ENCODE assay signal across 23 cellular contexts in the genomic region with DNA sequence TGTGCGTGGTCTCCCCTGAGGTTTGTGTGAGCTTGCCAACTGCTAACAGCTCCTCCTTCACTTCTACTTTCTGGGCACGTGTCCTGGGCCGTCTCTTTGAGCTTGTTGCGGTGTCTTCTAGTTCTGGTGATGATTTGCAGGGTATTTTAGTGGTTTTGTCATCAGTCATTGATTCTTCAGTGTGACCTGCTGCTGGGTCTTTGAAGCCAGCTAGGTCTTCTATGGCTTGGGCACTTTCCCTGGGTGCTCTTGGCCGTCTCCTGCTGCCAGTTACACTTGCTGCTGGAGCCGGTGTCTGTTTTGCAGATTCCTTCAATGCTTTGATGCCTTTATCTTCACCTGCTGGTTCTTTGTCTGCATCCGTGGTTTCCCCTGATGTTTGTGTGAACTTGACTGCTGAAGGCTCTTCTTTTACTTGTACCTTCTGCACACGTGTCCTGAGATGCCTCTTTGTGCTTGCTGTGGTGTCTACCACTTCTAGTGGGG. TPM values are rescaled to one million over a fixed set of nuclear protein-coding genes. Genes with fewer than 3 reads are reported as not detected.
DNase-seq lines count a peak whose midpoint lies in the region; ATAC-seq and TF ChIP-seq lines count a peak whose summit lies in the region.
"Had no signal": no experiment of that assay in that cellular context is flagged by ENCODE, and none has a peak within 500 bp of the region (broad histone marks: within the 10 kb centered on the region; RNA-seq: fewer than 3 reads in every experiment).

No MANE protein-coding gene starts in this region.

- CTCF ChIA-PET in activated CD4-positive, alpha-beta T cell treated with anti-CD3 and anti-CD28 coated beads for 36 hours (lab: Charles Lee), result interaction anchor here (0.5 to 1.8 kb wide), 7 partner anchors 13 to 70 kb away, joined by 3 to 6 read pairs (median 3); no protein-coding TSS in a partner anchor
- CTCF ChIA-PET in OCI-LY7 (lab: Charles Lee; ENCODE audit: unreplicated experiment), result no interaction called here

- no peak overlapping the region for H3K4me3 ChIP-seq in DND-41 (ENCODE audit: low read depth in 1 of 2, low read length in 2 of 2)
- no peak overlapping the region for H3K4me3 ChIP-seq in effector memory CD4-positive, alpha-beta T cell (ENCODE audit: insufficient read depth, low read depth, low read length, poor library complexity, severe bottlenecking)
- H3K4me3 ChIP-seq in OCI-LY7 (ENCODE audit: low read depth, low read length, poor library complexity, severe bottlenecking), result no peak overlapping the region
- H3K4me3 ChIP-seq: GM12878, left lung, skin epidermis had no signal

- peaks cover 15% of the 10 kb centered on the region for H3K4me1 Mint-ChIP-seq in activated CD4-positive, alpha-beta T cell treated with anti-CD3 and anti-CD28 coated beads for 36 hours
- H3K4me1 Mint-ChIP-seq: endodermal cell, neural crest cell, WTC11 had no signal

- H3K27me3 ChIP-seq in DND-41 (ENCODE audit: insufficient read depth, low read length, poor library complexity), result no peaks in the 10 kb centered on the region
- no peaks in the 10 kb centered on the region for H3K27me3 ChIP-seq in effector memory CD4-positive, alpha-beta T cell (replicated peaks; ENCODE audit: control insufficient read depth, insufficient read depth, low read length, poor library complexity, severe bottlenecking)
- H3K27me3 ChIP-seq: left lung had no signal

- no peak overlapping the region for H3K27ac ChIP-seq in DND-41 (ENCODE audit: low read length)
- peak overlapping the region; percentile 8 for H3K27ac ChIP-seq in effector memory CD4-positive, alpha-beta T cell (ENCODE audit: insufficient read depth, low read length, poor library complexity, severe bottlenecking)
- no peak overlapping the region for H3K27ac ChIP-seq in OCI-LY7 (ENCODE audit: low read depth, low read length, poor library complexity, severe bottlenecking)
- H3K27ac ChIP-seq: left lung had no signal

- TF ChIP-seq CTCF in DND-41 (IDR thresholded peaks at IDR 0.05; ENCODE audit: borderline replicate concordance, extremely low read depth, low read length, poor library complexity, severe bottlenecking) (no peak), OCI-LY7 (conservative IDR thresholded peaks at IDR 0.05; ENCODE audit: low read length) (no peak)

- no peak overlapping the region for H3K4me3 Mint-ChIP-seq in activated CD4-positive, alpha-beta T cell treated with anti-CD3 and anti-CD28 coated beads for 36 hours
- H3K4me3 Mint-ChIP-seq: endodermal cell, neural crest cell, WTC11 had no signal

- peak; percentile 43 for ATAC-seq in activated CD4-positive, alpha-beta T cell treated with anti-CD3 and anti-CD28 coated beads for 36 hours
- 0 out of 3 replicates have a peak, but pooled peaks have one; percentile 20 for ATAC-seq in DND-41 (ENCODE audit: insufficient read depth, low read depth)
- ATAC-seq: GM12878, WTC11 had no signal

- H3K79me2 ChIP-seq in DND-41 (ENCODE audit: insufficient read depth, low read length) (peaks cover 54% of the 10 kb centered on the region), OCI-LY7 (ENCODE audit: insufficient read depth, low read depth, low read length) (no peaks in the 10 kb centered on the region)

- H3K36me3 Mint-ChIP-seq in activated CD4-positive, alpha-beta T cell treated with anti-CD3 and anti-CD28 coated beads for 36 hours (ENCODE audit: low read depth), result peaks cover 45% of the 10 kb centered on the region

- peak; percentile 27 for DNase-seq in activated CD4-positive, alpha-beta T cell treated with anti-CD3 and anti-CD28 coated beads for 36 hours
- DNase-seq in activated CD4-positive, alpha-beta T cell treated with anti-CD3 and anti-CD28 coated beads, Interleukin-2, amount 50 U/mL, for 4 hours, result no peak
- DNase-seq in DND-41 (no peak), HT-29 (ENCODE audit: low spot score) (no peak), OCI-LY7 (ENCODE audit: low spot score) (no peak)
- DNase-seq in activated CD8-positive, alpha-beta memory T cell treated with anti-CD3 and anti-CD28 coated beads, Interleukin-2, amount 50 U/mL, for 48 hours, result peak; percentile 55
- DNase-seq in effector memory CD4-positive, alpha-beta T cell, result no peak
- DNase-seq in stimulated activated CD4-positive, alpha-beta T cell treated with anti-CD3 and anti-CD28 coated beads, Interleukin-1b, Interleukin-23, amount 100 ng/mL, for 48 hours, result no peak
- DNase-seq: 8988T; aorta; H7; midbrain; NCI-H146; NCI-H748 treated with DMSO at 0.1 percent for 48 hours; OCI-M1; SHP77; stimulated activated CD4-positive, alpha-beta T cell treated with anti-CD3 and anti-CD28 coated beads, Interleukin-2, amount 100 ng/mL, for 48 hours had no signal

- H3K4me2 ChIP-seq in DND-41 (ENCODE audit: insufficient read depth, low read length) (no peak overlapping the region), OCI-LY7 (ENCODE audit: low read length) (no peak overlapping the region)

- H3K9me3 Mint-ChIP-seq in activated CD4-positive, alpha-beta T cell treated with anti-CD3 and anti-CD28 coated beads for 36 hours (ENCODE audit: low read depth), result no peaks in the 10 kb centered on the region
- H3K9me3 Mint-ChIP-seq: endodermal cell, neural crest cell, WTC11 had no signal

- H2AFZ ChIP-seq in DND-41 (ENCODE audit: low read depth, low read length) (no peak overlapping the region), OCI-LY7 (ENCODE audit: low read length) (no peak overlapping the region)

- H3K27me3 Mint-ChIP-seq in activated CD4-positive, alpha-beta T cell treated with anti-CD3 and anti-CD28 coated beads for 36 hours, result no peaks in the 10 kb centered on the region

- H3K36me3 ChIP-seq in DND-41 (ENCODE audit: insufficient read depth, low read length), result peaks cover 100% of the 10 kb centered on the region
- H3K36me3 ChIP-seq in effector memory CD4-positive, alpha-beta T cell (ENCODE audit: control insufficient read depth, insufficient read depth, low read length), result no peaks in the 10 kb centered on the region
- peaks cover 100% of the 10 kb centered on the region for H3K36me3 ChIP-seq in OCI-LY7 (ENCODE audit: insufficient read depth, low read length)

- POLR2A ChIA-PET in activated CD4-positive, alpha-beta T cell treated with anti-CD3 and anti-CD28 coated beads for 36 hours (lab: Charles Lee), result no interaction called here
- POLR2A ChIA-PET in OCI-LY7 (lab: Charles Lee), result no interaction called here

- H4K20me1 ChIP-seq in DND-41 (ENCODE audit: insufficient read depth, low read length) (peaks cover 78% of the 10 kb centered on the region), OCI-LY7 (ENCODE audit: insufficient read depth, low read length) (peaks cover 12% of the 10 kb centered on the region)

- intact Hi-C loops in activated CD4-positive, alpha-beta T cell treated with anti-CD3 and anti-CD28 coated beads for 36 hours (cut with DNase I, micrococcal nuclease), result no loop called here
- intact Hi-C loops in OCI-LY7 (cut with micrococcal nuclease; ENCODE audit: unreplicated experiment), result no loop called here

- H3K4me1 ChIP-seq in DND-41 (ENCODE audit: insufficient read depth, low read length) (peaks cover 5% of the 10 kb centered on the region), OCI-LY7 (ENCODE audit: insufficient read depth, low read length, poor library complexity, severe bottlenecking) (no peaks in the 10 kb centered on the region)
- no peaks in the 10 kb centered on the region for H3K4me1 ChIP-seq in effector memory CD4-positive, alpha-beta T cell (ENCODE audit: control insufficient read depth, insufficient read depth, low read length, poor library complexity, severe bottlenecking)

- no peaks in the 10 kb centered on the region for H3K9me2 ChIP-seq in OCI-LY7 (ENCODE audit: insufficient read depth, low read length)

- no peak overlapping the region for H3K27ac Mint-ChIP-seq in activated CD4-positive, alpha-beta T cell treated with anti-CD3 and anti-CD28 coated beads for 36 hours
- H3K27ac Mint-ChIP-seq: endodermal cell, WTC11 had no signal

- no peak overlapping the region for H3K9ac ChIP-seq in DND-41 (ENCODE audit: low read depth, low read length)

- H3K9me3 ChIP-seq in DND-41 (ENCODE audit: insufficient read depth, low read length, severe bottlenecking) (no peaks in the 10 kb centered on the region), OCI-LY7 (ENCODE audit: low read length) (no peaks in the 10 kb centered on the region)
- H3K9me3 ChIP-seq in effector memory CD4-positive, alpha-beta T cell (ENCODE audit: control insufficient read depth, low read length), result no peaks in the 10 kb centered on the region
- H3K9me3 ChIP-seq: left lung had no signal

- BruUV-seq in OCI-LY7 (replicated peaks; lab: Mats Ljungman, UMichigan), result no TSS peak

RNA-seq across cellular contexts. Expression of a gene that starts 23.0 kb away (rescaled TPM):
- total RNA-seq in activated CD4-positive, alpha-beta T cell treated with anti-CD3 and anti-CD28 coated beads for 36 hours, result 100 to 1,000 TPM; 234 to 244 TPM
- 49.8 and 66.9 TPM in 2 replicates for total RNA-seq in HT-29 (2014; rRNA removed; shearing (Covaris generic))
- total RNA-seq in OCI-LY7 (2014; rRNA removed; shearing (Covaris generic)), result 139 and 165 TPM in 2 replicates
- 192 and 217 TPM in 2 replicates for total RNA-seq in OCI-LY7 (2022)

Comparison
In these comparisons a context has a peak if more than half of its experiments do, and no peak if none do; other contexts are left out.
1. DNase-seq: peak in activated CD4-positive, alpha-beta T cell treated with anti-CD3 and anti-CD28 coated beads for 36 hours (single experiment) and activated CD8-positive, alpha-beta memory T cell treated with anti-CD3 and anti-CD28 coated beads, Interleukin-2, amount 50 U/mL, for 48 hours (single experiment); none in activated CD4-positive, alpha-beta T cell treated with anti-CD3 and anti-CD28 coated beads, Interleukin-2, amount 50 U/mL, for 4 hours (0 of 2), DND-41 (single experiment), effector memory CD4-positive, alpha-beta T cell (0 of 3), stimulated activated CD4-positive, alpha-beta T cell treated with anti-CD3 and anti-CD28 coated beads, Interleukin-1b, Interleukin-23, amount 100 ng/mL, for 48 hours (single experiment), HT-29 (single experiment) and OCI-LY7 (single experiment).